In the genomic region with DNA sequence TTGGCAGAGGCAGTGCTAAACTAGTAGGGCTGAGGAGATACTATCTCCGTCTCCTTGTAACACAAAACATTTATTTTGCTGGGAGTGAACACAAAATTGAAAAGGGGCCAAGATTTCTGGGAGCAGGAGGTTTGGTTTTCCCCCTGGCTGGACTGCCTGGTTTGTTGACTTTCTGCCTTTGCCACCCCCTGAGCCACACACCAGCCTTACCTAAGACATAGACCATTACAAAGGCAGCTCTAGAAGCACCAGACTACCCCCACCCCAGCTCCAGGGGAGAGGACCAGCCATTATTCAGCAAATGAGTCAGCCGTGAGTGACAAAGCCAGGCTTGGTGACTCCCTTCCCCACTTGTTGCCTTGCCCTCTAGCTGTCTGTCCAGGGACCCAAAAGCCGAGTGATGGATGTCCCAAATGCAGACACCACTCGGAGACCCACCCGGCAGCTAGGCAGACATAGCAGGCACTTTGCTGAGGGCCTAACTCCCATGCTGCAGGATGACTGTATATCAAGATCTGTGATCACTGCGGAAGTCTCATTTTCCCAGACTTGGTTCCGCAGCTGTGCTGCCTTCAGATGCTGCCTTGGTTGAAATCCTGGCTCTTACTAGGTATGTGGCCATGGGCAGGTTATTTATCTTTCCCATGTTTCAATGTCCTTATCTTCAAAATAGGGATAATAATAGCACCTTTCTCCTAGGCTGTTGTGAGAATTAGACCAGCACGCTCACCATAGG, we compare ENCODE assay signal across 11 cellular contexts. TPM values are rescaled to one million over a fixed set of nuclear protein-coding genes. Genes with fewer than 3 reads are reported as not detected.
DNase-seq lines count a peak whose midpoint lies in the region; ATAC-seq and TF ChIP-seq lines count a peak whose summit lies in the region.
"Had no signal": no experiment of that assay in that cellular context is flagged by ENCODE, and none has a peak within 500 bp of the region (broad histone marks: within the 10 kb centered on the region; RNA-seq: fewer than 3 reads in every experiment).

No MANE protein-coding gene starts in this region.

- DNase-seq in DMS79 (lab: John Stamatoyannopoulos, UW) (peak; percentile 67), NCI-H2029 (lab: John Stamatoyannopoulos, UW) (peak; percentile 79), endodermal cell (peak; percentile 77), osteocyte (ENCODE audit: extremely low spot score, unreplicated experiment) (no peak), coronary artery (ENCODE audit: low spot score) (no peak), GM19240 (ENCODE audit: insufficient read length, low spot score) (no peak)
- no peak for DNase-seq in activated naive CD8-positive, alpha-beta T cell treated with anti-CD3 and anti-CD28 coated beads, Interleukin-2, amount 50 U/mL, for 24 hours
- DNase-seq: left cardiac atrium, testis had no signal

- WGBS in endodermal cell (ENCODE audit: insufficient coverage in 1 of 2, insufficient read length in 1 of 2), 2 experiments: 62 to 75% methylated on average over 5 to 7 of the region's 8 CpGs

- peaks cover 77% of the 10 kb centered on the region for H3K27me3 ChIP-seq in endodermal cell (ENCODE audit: control insufficient read depth, insufficient read depth, low read length, poor library complexity, severe bottlenecking)
- H3K27me3 ChIP-seq: testis had no signal

- H3K27ac ChIP-seq in endodermal cell (ENCODE audit: low read depth, low read length) (peak overlapping the region; percentile 53), coronary artery (no peak overlapping the region)
- H3K27ac ChIP-seq: testis had no signal

- no peaks in the 10 kb centered on the region for H3K9me3 Mint-ChIP-seq in endodermal cell
- H3K9me3 Mint-ChIP-seq in osteocyte (ENCODE audit: unreplicated experiment): no peaks in the 10 kb centered on the region
- no peaks in the 10 kb centered on the region for H3K9me3 Mint-ChIP-seq in activated naive CD8-positive, alpha-beta T cell treated with anti-CD3 and anti-CD28 coated beads, Interleukin-2, amount 50 U/mL, for 24 hours
- H3K9me3 Mint-ChIP-seq: activated naive CD4-positive, alpha-beta T cell treated with anti-CD3 and anti-CD28 coated beads, Interleukin-2, amount 50 U/mL, for 24 hours had no signal

- TF ChIP-seq CTCF in endodermal cell (conservative IDR thresholded peaks at IDR 0.05): no peak
- TF ChIP-seq CTCF in osteocyte (IDR thresholded peaks at IDR 0.05): no peak
- TF ChIP-seq CTCF in coronary artery (IDR thresholded peaks at IDR 0.05): no peak

- ATAC-seq in HG03175 (IDR thresholded peaks at IDR 0.05; ENCODE audit: unreplicated experiment): no peak
- no peak for ATAC-seq in activated naive CD8-positive, alpha-beta T cell treated with anti-CD3 and anti-CD28 coated beads, Interleukin-2, amount 50 U/mL, for 24 hours

- no peak overlapping the region for H3K9ac ChIP-seq in endodermal cell (ENCODE audit: extremely low read depth, low read length, poor library complexity, severe bottlenecking)

- H3K4me3 ChIP-seq in endodermal cell (ENCODE audit: low read length): no peak overlapping the region
- no peak overlapping the region for H3K4me3 ChIP-seq in coronary artery
- H3K4me3 ChIP-seq: testis had no signal

- no peaks in the 10 kb centered on the region for H3K9me3 ChIP-seq in endodermal cell (ENCODE audit: control insufficient read depth, low read length)
- H3K9me3 ChIP-seq: testis had no signal

- no peak overlapping the region for H3K4me3 Mint-ChIP-seq in endodermal cell
- H3K4me3 Mint-ChIP-seq in osteocyte (ENCODE audit: unreplicated experiment): no peak overlapping the region
- H3K4me3 Mint-ChIP-seq in activated naive CD8-positive, alpha-beta T cell treated with anti-CD3 and anti-CD28 coated beads, Interleukin-2, amount 50 U/mL, for 24 hours: no peak overlapping the region
- H3K4me3 Mint-ChIP-seq: activated naive CD4-positive, alpha-beta T cell treated with anti-CD3 and anti-CD28 coated beads, Interleukin-2, amount 50 U/mL, for 24 hours had no signal

- H3K4me1 Mint-ChIP-seq in endodermal cell (peaks cover 38% of the 10 kb centered on the region), osteocyte (ENCODE audit: unreplicated experiment) (peaks cover 11% of the 10 kb centered on the region)
- H3K4me1 Mint-ChIP-seq in activated naive CD8-positive, alpha-beta T cell treated with anti-CD3 and anti-CD28 coated beads, Interleukin-2, amount 50 U/mL, for 24 hours: peaks cover 12% of the 10 kb centered on the region

- H3K4me1 ChIP-seq in endodermal cell (ENCODE audit: control insufficient read depth, insufficient read depth, low read length): no peaks in the 10 kb centered on the region
- H3K4me1 ChIP-seq: testis had no signal

- H3K27me3 Mint-ChIP-seq in endodermal cell (ENCODE audit: insufficient read depth): peaks cover 23% of the 10 kb centered on the region
- H3K27me3 Mint-ChIP-seq in osteocyte (ENCODE audit: unreplicated experiment): peaks cover 33% of the 10 kb centered on the region
- H3K27me3 Mint-ChIP-seq in activated naive CD8-positive, alpha-beta T cell treated with anti-CD3 and anti-CD28 coated beads, Interleukin-2, amount 50 U/mL, for 24 hours: no peaks in the 10 kb centered on the region
- H3K27me3 Mint-ChIP-seq: activated naive CD4-positive, alpha-beta T cell treated with anti-CD3 and anti-CD28 coated beads, Interleukin-2, amount 50 U/mL, for 24 hours had no signal

- H3K27ac Mint-ChIP-seq in endodermal cell (peak overlapping the region; percentile 90), osteocyte (ENCODE audit: unreplicated experiment) (peak overlapping the region; percentile 21)
- no peak overlapping the region for H3K27ac Mint-ChIP-seq in activated naive CD8-positive, alpha-beta T cell treated with anti-CD3 and anti-CD28 coated beads, Interleukin-2, amount 50 U/mL, for 24 hours
- H3K27ac Mint-ChIP-seq: activated naive CD4-positive, alpha-beta T cell treated with anti-CD3 and anti-CD28 coated beads, Interleukin-2, amount 50 U/mL, for 24 hours had no signal

- H3K36me3 Mint-ChIP-seq in endodermal cell (ENCODE audit: low read depth): no peaks in the 10 kb centered on the region
- no peaks in the 10 kb centered on the region for H3K36me3 Mint-ChIP-seq in osteocyte (ENCODE audit: unreplicated experiment)
- no peaks in the 10 kb centered on the region for H3K36me3 Mint-ChIP-seq in activated naive CD8-positive, alpha-beta T cell treated with anti-CD3 and anti-CD28 coated beads, Interleukin-2, amount 50 U/mL, for 24 hours (ENCODE audit: low read depth)
- H3K36me3 Mint-ChIP-seq: activated naive CD4-positive, alpha-beta T cell treated with anti-CD3 and anti-CD28 coated beads, Interleukin-2, amount 50 U/mL, for 24 hours had no signal

- no peaks in the 10 kb centered on the region for H3K36me3 ChIP-seq in endodermal cell (ENCODE audit: control insufficient read depth, insufficient read depth, low read length)

RNA-seq across cellular contexts. Expression of a gene that starts 17.7 kb away (rescaled TPM):
- total RNA-seq in endodermal cell: 10 to 100 TPM; 19.2 to 24.5 TPM
- 88.2 TPM for polyA plus RNA-seq in endodermal cell (2013, experiment 1 of 2)
- 73.3 TPM for polyA plus RNA-seq in endodermal cell (2013, experiment 2 of 2)
- total RNA-seq in osteocyte: 24.4 and 29.4 TPM in 2 replicates

Comparison
In these comparisons a context has a peak if more than half of its experiments do, and no peak if none do; other contexts are left out.
1. DNase-seq: peak in DMS79 (single experiment), NCI-H2029 (single experiment) and endodermal cell (single experiment); none in osteocyte (single experiment), coronary artery (single experiment), GM19240 (single experiment) and activated naive CD8-positive, alpha-beta T cell treated with anti-CD3 and anti-CD28 coated beads, Interleukin-2, amount 50 U/mL, for 24 hours (single experiment).